In genomic region chr1:23149110-23149509, GRCh38 we compare ENCODE assay signal across 1 cellular context.
TF ChIP-seq lines count a peak whose summit lies in the region.

No MANE protein-coding gene starts in this region.

TF ChIP-seq in HepG2, 621 proteins besides CTCF, POLR2A, EP300 and RAD21 (continued from another document and continues in another):
- no peak for TF ChIP-seq PRDM15 (CRISPR knock-in tag; IDR thresholded peaks at IDR 0.05)
- no peak for TF ChIP-seq ZNF260 (CRISPR knock-in tag; IDR thresholded peaks at IDR 0.05; ENCODE audit: borderline replicate concordance, low read depth)
- TF ChIP-seq ATRX (CRISPR knock-in tag; IDR thresholded peaks at IDR 0.05; ENCODE audit: borderline replicate concordance) = no peak
- TF ChIP-seq, protein P1, sequence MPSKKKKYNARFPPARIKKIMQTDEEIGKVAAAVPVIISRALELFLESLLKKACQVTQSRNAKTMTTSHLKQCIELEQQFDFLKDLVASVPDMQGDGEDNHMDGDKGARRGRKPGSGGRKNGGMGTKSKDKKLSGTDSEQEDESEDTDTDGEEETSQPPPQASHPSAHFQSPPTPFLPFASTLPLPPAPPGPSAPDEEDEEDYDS (CRISPR knock-in tag; IDR thresholded peaks at IDR 0.05) = peak; percentile 70
- peak; percentile 18; the same call in 1 of the 2 replicates for TF ChIP-seq FOXO1 (CRISPR knock-in tag; IDR thresholded peaks at IDR 0.05)
- no peak for TF ChIP-seq RARG (CRISPR knock-in tag; IDR thresholded peaks at IDR 0.05; ENCODE audit: low read depth)
- TF ChIP-seq ARID5B (CRISPR knock-in tag; IDR thresholded peaks at IDR 0.05) = peak; percentile 73
- TF ChIP-seq, protein P2, sequence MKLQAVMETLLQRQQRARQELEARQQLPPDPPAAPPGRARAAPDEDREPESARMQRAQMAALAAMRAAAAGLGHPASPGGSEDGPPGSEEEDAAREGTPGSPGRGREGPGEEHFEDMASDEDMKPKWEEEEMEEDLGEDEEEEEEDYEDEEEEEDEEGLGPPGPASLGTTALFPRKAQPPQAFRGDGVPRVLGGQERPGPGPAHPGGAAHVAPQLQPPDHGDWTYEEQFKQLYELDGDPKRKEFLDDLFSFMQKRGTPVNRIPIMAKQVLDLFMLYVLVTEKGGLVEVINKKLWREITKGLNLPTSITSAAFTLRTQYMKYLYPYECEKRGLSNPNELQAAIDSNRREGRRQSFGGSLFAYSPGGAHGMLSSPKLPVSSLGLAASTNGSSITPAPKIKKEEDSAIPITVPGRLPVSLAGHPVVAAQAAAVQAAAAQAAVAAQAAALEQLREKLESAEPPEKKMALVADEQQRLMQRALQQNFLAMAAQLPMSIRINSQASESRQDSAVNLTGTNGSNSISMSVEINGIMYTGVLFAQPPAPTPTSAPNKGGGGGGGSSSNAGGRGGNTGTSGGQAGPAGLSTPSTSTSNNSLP (IDR thresholded peaks at IDR 0.05; ENCODE audit: low read depth, low read length) = peak; percentile 42
- TF ChIP-seq HNRNPLL (IDR thresholded peaks at IDR 0.05; ENCODE audit: low read depth, low read length, poor library complexity, severe bottlenecking) = no peak
- TF ChIP-seq NFKB2 (CRISPR knock-in tag; IDR thresholded peaks at IDR 0.05; ENCODE audit: borderline replicate concordance) = no peak
- TF ChIP-seq ZNF570 (CRISPR knock-in tag; IDR thresholded peaks at IDR 0.05; ENCODE audit: borderline replicate concordance) = no peak
- TF ChIP-seq ZNF780A (CRISPR knock-in tag; IDR thresholded peaks at IDR 0.05) = no peak
- TF ChIP-seq ZKSCAN8 (CRISPR knock-in tag; IDR thresholded peaks at IDR 0.05; ENCODE audit: borderline replicate concordance) = no peak
- TF ChIP-seq, protein P3, sequence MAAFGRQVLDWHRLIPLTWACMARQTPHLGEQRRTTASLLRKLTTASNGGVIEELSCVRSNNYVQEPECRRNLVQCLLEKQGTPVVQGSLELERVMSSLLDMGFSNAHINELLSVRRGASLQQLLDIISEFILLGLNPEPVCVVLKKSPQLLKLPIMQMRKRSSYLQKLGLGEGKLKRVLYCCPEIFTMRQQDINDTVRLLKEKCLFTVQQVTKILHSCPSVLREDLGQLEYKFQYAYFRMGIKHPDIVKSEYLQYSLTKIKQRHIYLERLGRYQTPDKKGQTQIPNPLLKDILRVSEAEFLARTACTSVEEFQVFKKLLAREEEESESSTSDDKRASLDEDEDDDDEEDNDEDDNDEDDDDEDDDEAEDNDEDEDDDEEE (CRISPR knock-in tag; IDR thresholded peaks at IDR 0.05) = no peak
- TF ChIP-seq ZNF136 (CRISPR knock-in tag; IDR thresholded peaks at IDR 0.05; ENCODE audit: low read depth) = no peak
- no peak for TF ChIP-seq KAT2B (IDR thresholded peaks at IDR 0.05; ENCODE audit: borderline replicate concordance, low read depth, low read length)
- no peak for TF ChIP-seq ZNF737 (CRISPR knock-in tag; IDR thresholded peaks at IDR 0.05; ENCODE audit: borderline replicate concordance)
- TF ChIP-seq, protein P4, sequence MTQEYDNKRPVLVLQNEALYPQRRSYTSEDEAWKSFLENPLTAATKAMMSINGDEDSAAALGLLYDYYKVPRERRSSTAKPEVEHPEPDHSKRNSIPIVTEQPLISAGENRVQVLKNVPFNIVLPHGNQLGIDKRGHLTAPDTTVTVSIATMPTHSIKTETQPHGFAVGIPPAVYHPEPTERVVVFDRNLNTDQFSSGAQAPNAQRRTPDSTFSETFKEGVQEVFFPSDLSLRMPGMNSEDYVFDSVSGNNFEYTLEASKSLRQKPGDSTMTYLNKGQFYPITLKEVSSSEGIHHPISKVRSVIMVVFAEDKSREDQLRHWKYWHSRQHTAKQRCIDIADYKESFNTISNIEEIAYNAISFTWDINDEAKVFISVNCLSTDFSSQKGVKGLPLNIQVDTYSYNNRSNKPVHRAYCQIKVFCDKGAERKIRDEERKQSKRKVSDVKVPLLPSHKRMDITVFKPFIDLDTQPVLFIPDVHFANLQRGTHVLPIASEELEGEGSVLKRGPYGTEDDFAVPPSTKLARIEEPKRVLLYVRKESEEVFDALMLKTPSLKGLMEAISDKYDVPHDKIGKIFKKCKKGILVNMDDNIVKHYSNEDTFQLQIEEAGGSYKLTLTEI (CRISPR knock-in tag; conservative IDR thresholded peaks at IDR 0.05) = no peak
- no peak for TF ChIP-seq TCF7 (IDR thresholded peaks at IDR 0.05; ENCODE audit: low read depth)
- no peak for TF ChIP-seq HNF4G (IDR thresholded peaks at IDR 0.05; ENCODE audit: borderline replicate concordance, low read depth, low read length)
- no peak for TF ChIP-seq HNF4G (CRISPR knock-in tag; IDR thresholded peaks at IDR 0.05; ENCODE audit: borderline replicate concordance, low read depth)
- no peak for TF ChIP-seq ZNF768 (CRISPR knock-in tag; IDR thresholded peaks at IDR 0.05)
- TF ChIP-seq, protein P5, sequence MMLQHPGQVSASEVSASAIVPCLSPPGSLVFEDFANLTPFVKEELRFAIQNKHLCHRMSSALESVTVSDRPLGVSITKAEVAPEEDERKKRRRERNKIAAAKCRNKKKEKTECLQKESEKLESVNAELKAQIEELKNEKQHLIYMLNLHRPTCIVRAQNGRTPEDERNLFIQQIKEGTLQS (CRISPR knock-in tag; IDR thresholded peaks at IDR 0.05) = no peak
- TF ChIP-seq NR1H2 (CRISPR knock-in tag; IDR thresholded peaks at IDR 0.05; ENCODE audit: borderline replicate concordance, low read depth) = no peak
- no peak for TF ChIP-seq ZNF558 (CRISPR knock-in tag; IDR thresholded peaks at IDR 0.05; ENCODE audit: borderline replicate concordance)
- no peak for TF ChIP-seq ATF7 (IDR thresholded peaks at IDR 0.05)
- TF ChIP-seq ATF7 (CRISPR knock-in tag; IDR thresholded peaks at IDR 0.05) = no peak
- no peak for TF ChIP-seq TIGD3 (CRISPR knock-in tag; IDR thresholded peaks at IDR 0.05; ENCODE audit: borderline replicate concordance)
- TF ChIP-seq ARNT (IDR thresholded peaks at IDR 0.05) = no peak
- TF ChIP-seq ETS1 (CRISPR knock-in tag; IDR thresholded peaks at IDR 0.05) = no peak
- TF ChIP-seq RBFOX2 (IDR thresholded peaks at IDR 0.05; ENCODE audit: low read depth, low read length) = no peak
- peak; percentile 91 for TF ChIP-seq ZNF12 (CRISPR knock-in tag; IDR thresholded peaks at IDR 0.05)
- TF ChIP-seq DR1 (CRISPR knock-in tag; IDR thresholded peaks at IDR 0.05) = no peak
- no peak for TF ChIP-seq ZNF207 (IDR thresholded peaks at IDR 0.05; ENCODE audit: borderline replicate concordance)
- TF ChIP-seq ZNF678 (CRISPR knock-in tag; IDR thresholded peaks at IDR 0.05) = no peak
- TF ChIP-seq ZNF17 (CRISPR knock-in tag; IDR thresholded peaks at IDR 0.05) = no peak
- TF ChIP-seq KDM5A (IDR thresholded peaks at IDR 0.05; ENCODE audit: borderline replicate concordance, low read length) = no peak
- TF ChIP-seq PHF8 (CRISPR knock-in tag; IDR thresholded peaks at IDR 0.05) = no peak
- peak; percentile 95 for TF ChIP-seq IKZF4 (CRISPR knock-in tag; IDR thresholded peaks at IDR 0.05; ENCODE audit: borderline replicate concordance, low read depth, not compliant biosample characterization)
- no peak for TF ChIP-seq PCBP2 (optimal IDR thresholded peaks at IDR 0.05; ENCODE audit: low read depth, low read length, poor library complexity, severe bottlenecking)
- TF ChIP-seq, protein P6, sequence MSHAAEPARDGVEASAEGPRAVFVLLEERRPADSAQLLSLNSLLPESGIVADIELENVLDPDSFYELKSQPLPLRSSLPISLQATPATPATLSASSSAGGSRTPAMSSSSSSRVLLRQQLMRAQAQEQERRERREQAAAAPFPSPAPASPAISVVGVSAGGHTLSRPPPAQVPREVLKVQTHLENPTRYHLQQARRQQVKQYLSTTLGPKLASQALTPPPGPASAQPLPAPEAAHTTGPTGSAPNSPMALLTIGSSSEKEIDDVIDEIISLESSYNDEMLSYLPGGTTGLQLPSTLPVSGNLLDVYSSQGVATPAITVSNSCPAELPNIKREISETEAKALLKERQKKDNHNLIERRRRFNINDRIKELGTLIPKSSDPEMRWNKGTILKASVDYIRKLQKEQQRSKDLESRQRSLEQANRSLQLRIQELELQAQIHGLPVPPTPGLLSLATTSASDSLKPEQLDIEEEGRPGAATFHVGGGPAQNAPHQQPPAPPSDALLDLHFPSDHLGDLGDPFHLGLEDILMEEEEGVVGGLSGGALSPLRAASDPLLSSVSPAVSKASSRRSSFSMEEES (CRISPR knock-in tag; IDR thresholded peaks at IDR 0.05) = no peak
- TF ChIP-seq GPN1 (CRISPR knock-in tag; IDR thresholded peaks at IDR 0.05; ENCODE audit: borderline replicate concordance) = no peak
- TF ChIP-seq MTF2 (CRISPR knock-in tag; IDR thresholded peaks at IDR 0.05; ENCODE audit: borderline replicate concordance) = no peak
